15 cellular contexts compared by ENCODE assay signal in genomic region chr2:12828932-12829331, GRCh38.
"Had no signal": no experiment of that assay in that cellular context is flagged by ENCODE, and none has a peak within 500 bp of the region (broad histone marks: within the 10 kb centered on the region; RNA-seq: fewer than 3 reads in every experiment).

No MANE protein-coding gene starts in this region.

- DNase-seq: activated CD4-positive, alpha-beta memory T cell treated with anti-CD3 and anti-CD28 coated beads for 36 hours; activated CD4-positive, alpha-beta T cell treated with anti-CD3 and anti-CD28 coated beads for 4 hours; activated gamma-delta T cell treated with Interleukin-2 at 50 U/mL for 16 hours; activated T-cell treated with anti-CD3 and anti-CD28 coated beads for 4 hours; adrenal gland; cerebellar nuclear complex; cortex of kidney; left cardiac atrium; mesenchymal stem cell; naive thymus-derived CD4-positive, alpha-beta T cell; occipital lobe; stimulated activated naive CD8-positive, alpha-beta T cell treated with anti-CD3 and anti-CD28 coated beads, Interleukin-15, Interleukin-2, amounts not matched to agents 100 U/mL and 50 U/mL, for 24 hours; transverse colon had no signal

- ATAC-seq: activated naive CD4-positive, alpha-beta T cell treated with anti-CD3 and anti-CD28 coated beads, Interleukin-2, amount 50 U/mL, for 72 hours; gastroesophageal sphincter; left cardiac atrium; naive thymus-derived CD4-positive, alpha-beta T cell; stimulated activated naive CD8-positive, alpha-beta T cell treated with anti-CD3 and anti-CD28 coated beads, Interleukin-15, Interleukin-2, amounts not matched to agents 100 U/mL and 50 U/mL, for 24 hours had no signal
